ENCODE assay signal across 26 cellular contexts in genomic region chr22:17130199-17130598, GRCh38. TPM values are rescaled to one million over a fixed set of nuclear protein-coding genes. Genes with fewer than 3 reads are reported as not detected.
DNase-seq lines count a peak whose midpoint lies in the region; ATAC-seq, FAIRE-seq and TF ChIP-seq lines count a peak whose summit lies in the region.
"Had no signal": no experiment of that assay in that cellular context is flagged by ENCODE, and none has a peak within 500 bp of the region (broad histone marks: within the 10 kb centered on the region; RNA-seq: fewer than 3 reads in every experiment).

No MANE protein-coding gene starts in this region.

- H3K79me2 ChIP-seq in GM23248 (ENCODE audit: insufficient read depth), result no peaks in the 10 kb centered on the region

- H3K4me2 ChIP-seq in A549, result no peak overlapping the region
- H3K4me2 ChIP-seq in GM23248 (ENCODE audit: unreplicated experiment), result no peak overlapping the region
- H3K4me2 ChIP-seq: KMS-11 had no signal

- peak in 1 of 2 experiments; percentile 6 for DNase-seq in A549 (ENCODE audit: low read depth in 1 of 2, low spot score in 1 of 2)
- DNase-seq in GM23248, result peak; percentile 26
- DNase-seq in RCC 7860 (ENCODE audit: low spot score), result peak; percentile 34
- DNase-seq in kidney glomerular epithelial cell (lab: John Stamatoyannopoulos, UW), result peak; percentile 0
- DNase-seq in T-helper 1 cell, result no peak
- DNase-seq in NCI-H2107 (lab: John Stamatoyannopoulos, UW), result no peak
- no peak for DNase-seq in amniotic stem cell (lab: John Stamatoyannopoulos, UW)
- DNase-seq: activated CD4-positive, alpha-beta T cell treated with anti-CD3 and anti-CD28 coated beads for 36 hours; activated naive CD8-positive, alpha-beta T cell treated with anti-CD3 and anti-CD28 coated beads, Interleukin-2, amount 10 ng/mL, durations not matched to agents 7 days and 5 days; brain microvascular endothelial cell; C1 segment of cervical spinal cord; natural killer cell; NCI-H1930; NCI-H345; NCI-H774; ovary; right cardiac atrium; Right ventricle myocardium superior; stimulated activated CD4-positive, alpha-beta T cell treated with anti-CD3 and anti-CD28 coated beads, Interleukin-15, amount 100 ng/mL, for 24 hours; SW 1271 had no signal

- TF ChIP-seq RAD21 in A549 (conservative IDR thresholded peaks at IDR 0.05 in 1 of 2, IDR thresholded peaks at IDR 0.05 in 1 of 2), result no peak

- POLR2A ChIA-PET in A549 (lab: Yijun Ruan, JAX), result no interaction called here

- in situ Hi-C loops in GM23248 (cut with MboI), result no loop called here

- 0 out of 2 replicates have a peak, but pooled peaks cover 3% of the 10 kb centered on the region for H3F3A ChIP-seq in GM23248 (ENCODE audit: insufficient read depth)

- H4K20me1 ChIP-seq in GM23248 (ENCODE audit: insufficient read depth), result no peaks in the 10 kb centered on the region

- WGBS in A549 (ENCODE audit: missing lambda C conversion rate), result 69% methylated on average over 1 of the region's 1 CpG
- 46 to 52% methylated on average over 1 of the region's 1 CpG for WGBS in GM23248 (ENCODE audit: low coverage in 1 of 2, low lambda C conversion rate in 2 of 2, missing lambda C conversion rate in 2 of 2), 2 experiments

- no peak for TF ChIP-seq POLR2A in A549 (IDR thresholded peaks at IDR 0.05; ENCODE audit: low read length)

- H3K4me1 ChIP-seq in A549 (no peaks in the 10 kb centered on the region), GM23248 (ENCODE audit: insufficient read depth) (no peaks in the 10 kb centered on the region)
- H3K4me1 ChIP-seq: HAP-1 had no signal

- CTCF ChIA-PET in A549 (lab: Yijun Ruan, JAX), result no interaction called here

- H3K27ac ChIP-seq in A549 (no peak overlapping the region), GM23248 (no peak overlapping the region)
- H3K27ac ChIP-seq: brain microvascular endothelial cell, coronary artery, KMS-11, ovary had no signal

- no peaks in the 10 kb centered on the region for H3K27me3 ChIP-seq in GM23248 (replicated peaks; ENCODE audit: insufficient read depth)
- H3K27me3 ChIP-seq: brain microvascular endothelial cell, ovary had no signal

- TF ChIP-seq CTCF in A549 (IDR thresholded peaks at IDR 0.05), result no peak

- H3K4me3 ChIP-seq in A549, result no peak overlapping the region
- no peak overlapping the region for H3K4me3 ChIP-seq in GM23248
- H3K4me3 ChIP-seq: coronary artery, HAP-1, ovary had no signal

- H3K9me2 ChIP-seq in GM23248 (ENCODE audit: insufficient read depth), result no peaks in the 10 kb centered on the region

- no peak overlapping the region for H3K9ac ChIP-seq in GM23248
- H3K9ac ChIP-seq: KMS-11 had no signal

- H3K9me3 ChIP-seq in A549 (no peaks in the 10 kb centered on the region), GM23248 (ENCODE audit: low read depth) (no peaks in the 10 kb centered on the region)
- H3K9me3 ChIP-seq: HAP-1, ovary had no signal

- FAIRE-seq in A549 (lab: Jason Lieb, UNC), result no peak
- FAIRE-seq in RCC 7860 (lab: Jason Lieb, UNC), result no peak
- FAIRE-seq: GM18507, HTR-8/SVneo had no signal

- no peak for TF ChIP-seq EP300 in A549 (IDR thresholded peaks at IDR 0.05)

- ATAC-seq in A549 (peak; percentile 39 to 42; a peak in 2 of 6 replicates), GM21447 (IDR thresholded peaks at IDR 0.05; ENCODE audit: unreplicated experiment) (no peak)
- ATAC-seq: activated CD4-positive, alpha-beta T cell treated with anti-CD3 and anti-CD28 coated beads for 36 hours; natural killer cell; right cardiac atrium had no signal

- no peak overlapping the region for H2AFZ ChIP-seq in GM23248

- H3K36me3 ChIP-seq in GM23248 (ENCODE audit: low read depth), result no peaks in the 10 kb centered on the region
- H3K36me3 ChIP-seq: brain microvascular endothelial cell, HAP-1, ovary had no signal

TF ChIP-seq in A549, 52 proteins besides CTCF, POLR2A, EP300 and RAD21:
- no peak for TF ChIP-seq KDM1A (IDR thresholded peaks at IDR 0.05; ENCODE audit: low read depth)
- TF ChIP-seq HES2 (IDR thresholded peaks at IDR 0.05), result no peak
- TF ChIP-seq HOXB5 (CRISPR knock-in tag; IDR thresholded peaks at IDR 0.05), result no peak
- no peak for TF ChIP-seq RCOR1 (IDR thresholded peaks at IDR 0.05; ENCODE audit: low read depth, low read length)
- TF ChIP-seq PHF8 (IDR thresholded peaks at IDR 0.05; ENCODE audit: borderline replicate concordance, low read depth), result no peak
- TF ChIP-seq ZNF302 (CRISPR knock-in tag; IDR thresholded peaks at IDR 0.05), result no peak
- TF ChIP-seq EHMT2 (IDR thresholded peaks at IDR 0.05; ENCODE audit: low read depth), result no peak
- no peak for TF ChIP-seq BHLHE40 (IDR thresholded peaks at IDR 0.05; ENCODE audit: low read depth, low read length)
- no peak for TF ChIP-seq MYC (IDR thresholded peaks at IDR 0.05; ENCODE audit: borderline replicate concordance, low read length)
- TF ChIP-seq HDAC2 (IDR thresholded peaks at IDR 0.05), result no peak
- no peak for TF ChIP-seq CHD4 (IDR thresholded peaks at IDR 0.05; ENCODE audit: borderline replicate concordance)

RNA-seq across cellular contexts. Expression of gene TMEM121B, which starts 9.0 kb away (rescaled TPM):
- polyA plus RNA-seq in A549 (2011; rRNA removed) (0.03 TPM in 1 of 2 replicates, not detected in the other), A549 (2017; fragmentation: RNase III; extraction: RNeasy Plus Mini Kit Qiagen cat#74134 plus additional on column Dnase treatment) (0.03 to 0.08 TPM (median 0.05 TPM) in 3 replicates), GM23248 (2016; fragmentation: Nextera tagmentation; extraction: Ambion mirVana) (not detected in 2 replicates)
- 0.03 TPM in 1 of 2 replicates, not detected in the other for polyA plus RNA-seq in A549 (2012; cell fraction: cytosol; rRNA removed)
- polyA plus RNA-seq in A549 (2012; cell fraction: nucleus; rRNA removed), result 0.08 and 0.10 TPM in 2 replicates
- not detected in 2 replicates for polyA minus RNA-seq in A549 (2011; rRNA and poly(A)+ RNA removed)
- total RNA-seq in GM23248 (2014; rRNA removed; shearing (Covaris generic)), result 0.11 TPM in 1 of 2 replicates, not detected in the other

RNA-seq across cellular contexts. Expression of gene HDHD5, which starts 28.9 kb away (rescaled TPM):
- 19.7 and 27.3 TPM in 2 replicates for polyA plus RNA-seq in A549 (2011; rRNA removed)
- polyA plus RNA-seq in A549 (2012; cell fraction: cytosol; rRNA removed), result 50.3 and 57.6 TPM in 2 replicates
- polyA plus RNA-seq in A549 (2012; cell fraction: nucleus; rRNA removed), result 74.5 and 76.5 TPM in 2 replicates
- 31.0 to 35.5 TPM (median 34.9 TPM) in 3 replicates for polyA plus RNA-seq in A549 (2017; fragmentation: RNase III; extraction: RNeasy Plus Mini Kit Qiagen cat#74134 plus additional on column Dnase treatment)
- polyA minus RNA-seq in A549 (2011; rRNA and poly(A)+ RNA removed), result 20.4 and 25.1 TPM in 2 replicates
- 53.2 and 53.7 TPM in 2 replicates for total RNA-seq in GM23248 (2014; rRNA removed; shearing (Covaris generic))
- 54.5 and 55.5 TPM in 2 replicates for polyA plus RNA-seq in GM23248 (2016; fragmentation: Nextera tagmentation; extraction: Ambion mirVana)

RNA-seq across cellular contexts. Expression of gene IL17RA, which starts 45.4 kb away (rescaled TPM):
- polyA plus RNA-seq in A549 (2011; rRNA removed) (6.4 and 9.1 TPM in 2 replicates), A549 (2017; fragmentation: RNase III; extraction: RNeasy Plus Mini Kit Qiagen cat#74134 plus additional on column Dnase treatment) (3.9 to 4.4 TPM (median 4.3 TPM) in 3 replicates), GM23248 (2016; fragmentation: Nextera tagmentation; extraction: Ambion mirVana) (13.9 and 15.2 TPM in 2 replicates)
- 3.0 and 4.0 TPM in 2 replicates for polyA plus RNA-seq in A549 (2012; cell fraction: cytosol; rRNA removed)
- 8.6 and 10.3 TPM in 2 replicates for polyA plus RNA-seq in A549 (2012; cell fraction: nucleus; rRNA removed)
- polyA minus RNA-seq in A549 (2011; rRNA and poly(A)+ RNA removed), result 6.8 and 11.9 TPM in 2 replicates
- total RNA-seq in GM23248 (2014; rRNA removed; shearing (Covaris generic)), result 18.3 and 31.6 TPM in 2 replicates

Comparison
In these comparisons a context has a peak if more than half of its experiments do, and no peak if none do; other contexts are left out.
1. DNase-seq: peak in GM23248 (single experiment), RCC 7860 (single experiment) and kidney glomerular epithelial cell (single experiment); none in T-helper 1 cell (0 of 5), NCI-H2107 (single experiment) and amniotic stem cell (single experiment).